ENCODE assay signal across 8 cellular contexts in genomic region chr3:33438284-33438668, GRCh38. TPM values are rescaled to one million over a fixed set of nuclear protein-coding genes. Genes with fewer than 3 reads are reported as not detected.
A peak's percentile ranks its signal among the peaks of the same experiment; 100 is the strongest.
DNase-seq lines count a peak whose midpoint lies in the region; ATAC-seq and TF ChIP-seq lines count a peak whose summit lies in the region.

No MANE protein-coding gene starts in this region.

- H3K9ac ChIP-seq in colonic mucosa (ENCODE audit: low read depth in 2 of 2, low read length in 2 of 2) (peak overlapping the region in 1 of 2 donors; percentile 94), mucosa of stomach (ENCODE audit: low read length) (peak overlapping the region; percentile 86)

- no peak for TF ChIP-seq POLR2A in NB4 (IDR thresholded peaks at IDR 0.05; ENCODE audit: extremely low read depth, insufficient read length)

- peak overlapping the region; percentile 100 for H3K27ac ChIP-seq in colonic mucosa

- H3K4me1 ChIP-seq in colonic mucosa (peaks cover 6% of the 10 kb centered on the region), mucosa of stomach (ENCODE audit: control insufficient read depth, insufficient read depth, low read length) (peaks cover 38% of the 10 kb centered on the region)

- DNase-seq in EL (peak; percentile 52), NB4 (ENCODE audit: low read depth) (peak; percentile 52), colonic mucosa (no peak), SKM-1 treated with dmso at 0.1 percent for 144 hours (lab: John Stamatoyannopoulos, UW; ENCODE audit: unreplicated experiment) (no peak)
- no peak for DNase-seq in activated CD4-positive, alpha-beta T cell treated with anti-CD3 and anti-CD28 coated beads for 1 hour

- no peaks in the 10 kb centered on the region for H3K9me3 ChIP-seq in colonic mucosa
- no peaks in the 10 kb centered on the region for H3K9me3 ChIP-seq in mucosa of stomach (ENCODE audit: control insufficient read depth, low read length)

- TF ChIP-seq CTCF in NB4 (IDR thresholded peaks at IDR 0.05; ENCODE audit: low read depth, low read length) (no peak), colonic mucosa (IDR thresholded peaks at IDR 0.05) (no peak)

- intact Hi-C loops in colonic mucosa (cut with DNase I): no loop called here

- H3K36me3 ChIP-seq in colonic mucosa (no peaks in the 10 kb centered on the region), mucosa of stomach (ENCODE audit: control insufficient read depth, insufficient read depth, low read length) (no peaks in the 10 kb centered on the region)

- no peak for ATAC-seq in HG02938 (IDR thresholded peaks at IDR 0.05; ENCODE audit: unreplicated experiment)
- no peak for ATAC-seq in HG03342 (IDR thresholded peaks at IDR 0.05; ENCODE audit: unreplicated experiment)

- H3K4me3 ChIP-seq in NB4 (ENCODE audit: low read depth, low read length): peak overlapping the region; percentile 95
- peak overlapping the region; percentile 70 for H3K4me3 ChIP-seq in colonic mucosa
- peak overlapping the region; percentile 38 for H3K4me3 ChIP-seq in mucosa of stomach (ENCODE audit: low read length)

- H3K27me3 ChIP-seq in colonic mucosa: no peaks in the 10 kb centered on the region
- no peaks in the 10 kb centered on the region for H3K27me3 ChIP-seq in mucosa of stomach (ENCODE audit: control insufficient read depth, insufficient read depth, low read length)

RNA-seq across cellular contexts. Expression of gene UBP1, which starts 1.9 kb away (rescaled TPM):
- 10 to 100 TPM; 68.2 to 71.4 TPM for total RNA-seq in colonic mucosa

Comparison
In these comparisons a context has a peak if more than half of its experiments do, and no peak if none do; other contexts are left out.
1. DNase-seq: peak in EL (single experiment) and NB4 (single experiment); none in colonic mucosa (single experiment), SKM-1 treated with dmso at 0.1 percent for 144 hours (single experiment) and activated CD4-positive, alpha-beta T cell treated with anti-CD3 and anti-CD28 coated beads for 1 hour (single experiment).
2. H3K4me3 ChIP-seq: peak in every context shown above with its lines; median percentile 95 in NB4; 70 in colonic mucosa; 38 in mucosa of stomach.